In genomic region chr17:81731271-81731670, GRCh38 we compare ENCODE assay signal across 13 cellular contexts. TPM values are rescaled to one million over a fixed set of nuclear protein-coding genes. Genes with fewer than 3 reads are reported as not detected.
DNase-seq lines count a peak whose midpoint lies in the region; ATAC-seq and TF ChIP-seq lines count a peak whose summit lies in the region.
"Had no signal": no experiment of that assay in that cellular context is flagged by ENCODE, and none has a peak within 500 bp of the region (broad histone marks: within the 10 kb centered on the region; RNA-seq: fewer than 3 reads in every experiment).

No MANE protein-coding gene starts in this region.

- H3K36me3 ChIP-seq in SK-N-MC (ENCODE audit: insufficient read depth, low read length) (no peaks in the 10 kb centered on the region), spleen (no peaks in the 10 kb centered on the region)
- H3K36me3 ChIP-seq: breast epithelium had no signal

- H3K36me3 Mint-ChIP-seq in activated T-helper 1 cell treated with anti-CD3 and anti-CD28 coated beads, Interleukin-12 subunit alpha, Interleukin-12 subunit beta, Interleukin-2, Interleukin-4 antibody, amounts not matched to agents 30 ng/mL and 10 ng/mL and 1 ng/mL, durations not matched to agents 14 hours and 24 hours and 36 hours (ENCODE audit: low read depth) = no peaks in the 10 kb centered on the region

- no peaks in the 10 kb centered on the region for H3K9me3 Mint-ChIP-seq in activated T-helper 1 cell treated with anti-CD3 and anti-CD28 coated beads, Interleukin-12 subunit alpha, Interleukin-12 subunit beta, Interleukin-2, Interleukin-4 antibody, amounts not matched to agents 30 ng/mL and 10 ng/mL and 1 ng/mL, durations not matched to agents 14 hours and 24 hours and 36 hours
- H3K9me3 Mint-ChIP-seq: nephron had no signal

- H3K9me3 ChIP-seq in SK-N-MC (ENCODE audit: low read depth, low read length) (no peaks in the 10 kb centered on the region), spleen (no peaks in the 10 kb centered on the region)
- H3K9me3 ChIP-seq: breast epithelium had no signal

- 31 to 37% (median 34%) methylated on average over 11 of the region's 11 CpGs for WGBS in spleen, 5 donors

- peaks cover 11% of the 10 kb centered on the region for H3K27me3 Mint-ChIP-seq in activated T-helper 1 cell treated with anti-CD3 and anti-CD28 coated beads, Interleukin-12 subunit alpha, Interleukin-12 subunit beta, Interleukin-2, Interleukin-4 antibody, amounts not matched to agents 30 ng/mL and 10 ng/mL and 1 ng/mL, durations not matched to agents 14 hours and 24 hours and 36 hours (ENCODE audit: insufficient read depth)

- peak overlapping the region; percentile 97 for H3K27ac ChIP-seq in SK-N-MC
- no peak overlapping the region for H3K27ac ChIP-seq in spleen
- H3K27ac ChIP-seq: 22Rv1 had no signal

- H3K27me3 ChIP-seq in spleen (replicated peaks in 1 of 7) = peaks cover 0 to 79% (median 11%) of the 10 kb centered on the region in 7 donors

- intact Hi-C loops in activated T-helper 1 cell treated with anti-CD3 and anti-CD28 coated beads, Interleukin-12 subunit alpha, Interleukin-12 subunit beta, Interleukin-2, Interleukin-4 antibody, amounts not matched to agents 30 ng/mL and 10 ng/mL and 1 ng/mL, durations not matched to agents 14 hours and 24 hours and 36 hours (cut with micrococcal nuclease) = no loop called here
- intact Hi-C loops in spleen (cut with DNase I; ENCODE audit: low total_unique reads) = no loop called here

- peaks cover 5 to 30% (median 17%) of the 10 kb centered on the region in 6 donors for H3K4me1 ChIP-seq in spleen
- H3K4me1 ChIP-seq: breast epithelium had no signal

- H3K27ac Mint-ChIP-seq in activated T-helper 1 cell treated with anti-CD3 and anti-CD28 coated beads, Interleukin-12 subunit alpha, Interleukin-12 subunit beta, Interleukin-2, Interleukin-4 antibody, amounts not matched to agents 30 ng/mL and 10 ng/mL and 1 ng/mL, durations not matched to agents 14 hours and 24 hours and 36 hours = no peak overlapping the region

- H3K4me3 ChIP-seq in SK-N-MC = peak overlapping the region; percentile 73
- H3K4me3 ChIP-seq in fibroblast of villous mesenchyme (ENCODE audit: low read depth, low read length) = no peak overlapping the region
- H3K4me3 ChIP-seq in spleen = no peak overlapping the region
- H3K4me3 ChIP-seq: breast epithelium had no signal

- no peak for TF ChIP-seq POLR2A in spleen (IDR thresholded peaks at IDR 0.05)

- TF ChIP-seq CTCF in fibroblast of villous mesenchyme (IDR thresholded peaks at IDR 0.05; ENCODE audit: insufficient read depth, low read depth, low read length) (no peak), spleen (IDR thresholded peaks at IDR 0.05 in 8 of 11, conservative IDR thresholded peaks at IDR 0.05 in 3 of 11) (no peak)

- peaks cover 6% of the 10 kb centered on the region for H3K4me1 Mint-ChIP-seq in activated T-helper 1 cell treated with anti-CD3 and anti-CD28 coated beads, Interleukin-12 subunit alpha, Interleukin-12 subunit beta, Interleukin-2, Interleukin-4 antibody, amounts not matched to agents 30 ng/mL and 10 ng/mL and 1 ng/mL, durations not matched to agents 14 hours and 24 hours and 36 hours (ENCODE audit: low read depth)

- H3K9ac ChIP-seq in SK-N-MC (ENCODE audit: insufficient read length) = peak overlapping the region; percentile 61

- no peak overlapping the region for H3K4me3 Mint-ChIP-seq in activated T-helper 1 cell treated with anti-CD3 and anti-CD28 coated beads, Interleukin-12 subunit alpha, Interleukin-12 subunit beta, Interleukin-2, Interleukin-4 antibody, amounts not matched to agents 30 ng/mL and 10 ng/mL and 1 ng/mL, durations not matched to agents 14 hours and 24 hours and 36 hours
- H3K4me3 Mint-ChIP-seq: nephron had no signal

- ATAC-seq in HG02571 (IDR thresholded peaks at IDR 0.05; ENCODE audit: unreplicated experiment) = no peak

- DNase-seq in NCI-H2171 treated with DMSO at 0.1 percent for 48 hours (lab: John Stamatoyannopoulos, UW) (peak; percentile 72), NCI-H2171 (lab: John Stamatoyannopoulos, UW) (no peak), SK-N-MC (ENCODE audit: low read depth, low spot score) (peak; percentile 85), fibroblast of villous mesenchyme (ENCODE audit: low read depth) (peak; percentile 91), spleen (no peak)
- no peak for DNase-seq in activated T-helper 1 cell treated with anti-CD3 and anti-CD28 coated beads, Interleukin-12 subunit alpha, Interleukin-12 subunit beta, Interleukin-2, Interleukin-4 antibody, amounts not matched to agents 30 ng/mL and 10 ng/mL and 1 ng/mL, durations not matched to agents 14 hours and 24 hours and 36 hours (ENCODE audit: low spot score)
- DNase-seq in stimulated activated naive CD4-positive, alpha-beta T cell (lab: John Stamatoyannopoulos, UW) = no peak
- DNase-seq: DMS53, NCI-H187 had no signal

RNA-seq across cellular contexts. Expression of gene SLC25A10, which starts 19.2 kb away (rescaled TPM):
- total RNA-seq in fibroblast of villous mesenchyme = 13.8 and 14.2 TPM in 2 replicates
- total RNA-seq in activated T-helper 1 cell treated with anti-CD3 and anti-CD28 coated beads, Interleukin-12 subunit alpha, Interleukin-12 subunit beta, Interleukin-2, Interleukin-4 antibody, amounts not matched to agents 30 ng/mL and 10 ng/mL and 1 ng/mL, durations not matched to agents 14 hours and 24 hours and 36 hours = 45.7 and 49.6 TPM in 2 replicates
- 1 to 10 TPM; 2.9 to 7.5 (median 3.7) TPM for total RNA-seq in spleen
- polyA plus RNA-seq in spleen = 1 to 10 TPM; 4.7 to 7.7 (median 6.9) TPM

RNA-seq across cellular contexts. Expression of gene MRPL12, which starts 28.1 kb away (rescaled TPM):
- total RNA-seq in fibroblast of villous mesenchyme = 12.1 and 12.6 TPM in 2 replicates
- total RNA-seq in activated T-helper 1 cell treated with anti-CD3 and anti-CD28 coated beads, Interleukin-12 subunit alpha, Interleukin-12 subunit beta, Interleukin-2, Interleukin-4 antibody, amounts not matched to agents 30 ng/mL and 10 ng/mL and 1 ng/mL, durations not matched to agents 14 hours and 24 hours and 36 hours = 232 TPM in 2 replicates
- 10 to 100 TPM; 36.2 to 68.5 (median 43.2) TPM for total RNA-seq in spleen
- polyA plus RNA-seq in spleen = 100 to 1,000 TPM in 2 of 3 donors, 10 to 100 TPM in 1; 71.7 to 160 (median 121) TPM

RNA-seq across cellular contexts. Expression of gene HGS, which starts 47.5 kb away (rescaled TPM):
- total RNA-seq in fibroblast of villous mesenchyme = 75.1 and 94.4 TPM in 2 replicates
- total RNA-seq in activated T-helper 1 cell treated with anti-CD3 and anti-CD28 coated beads, Interleukin-12 subunit alpha, Interleukin-12 subunit beta, Interleukin-2, Interleukin-4 antibody, amounts not matched to agents 30 ng/mL and 10 ng/mL and 1 ng/mL, durations not matched to agents 14 hours and 24 hours and 36 hours = 133 and 144 TPM in 2 replicates
- total RNA-seq in spleen = 100 to 1,000 TPM in 4 of 7 donors, 10 to 100 TPM in 3; 62.3 to 134 (median 106) TPM
- 100 to 1,000 TPM in 2 of 3 donors, 10 to 100 TPM in 1; 61.3 to 133 (median 119) TPM for polyA plus RNA-seq in spleen

RNA-seq across cellular contexts. Expression of gene ARL16, which starts 47.7 kb away (rescaled TPM):
- total RNA-seq in fibroblast of villous mesenchyme (22.9 and 27.4 TPM in 2 replicates), spleen (10 to 100 TPM; 22.5 to 36.6 (median 29.1) TPM)
- total RNA-seq in activated T-helper 1 cell treated with anti-CD3 and anti-CD28 coated beads, Interleukin-12 subunit alpha, Interleukin-12 subunit beta, Interleukin-2, Interleukin-4 antibody, amounts not matched to agents 30 ng/mL and 10 ng/mL and 1 ng/mL, durations not matched to agents 14 hours and 24 hours and 36 hours = 37.6 and 40.0 TPM in 2 replicates
- 10 to 100 TPM; 56.0 to 93.5 (median 79.8) TPM for polyA plus RNA-seq in spleen

Comparison
In these comparisons a context has a peak if more than half of its experiments do, and no peak if none do; other contexts are left out.
1. DNase-seq: peak in NCI-H2171 treated with DMSO at 0.1 percent for 48 hours (single experiment), SK-N-MC (single experiment) and fibroblast of villous mesenchyme (single experiment); none in NCI-H2171 (single experiment), activated T-helper 1 cell treated with anti-CD3 and anti-CD28 coated beads, Interleukin-12 subunit alpha, Interleukin-12 subunit beta, Interleukin-2, Interleukin-4 antibody, amounts not matched to agents 30 ng/mL and 10 ng/mL and 1 ng/mL, durations not matched to agents 14 hours and 24 hours and 36 hours (single experiment), stimulated activated naive CD4-positive, alpha-beta T cell (0 of 6) and spleen (single experiment).